Comparison of ENCODE assay signal across 10 cellular contexts in the genomic region with DNA sequence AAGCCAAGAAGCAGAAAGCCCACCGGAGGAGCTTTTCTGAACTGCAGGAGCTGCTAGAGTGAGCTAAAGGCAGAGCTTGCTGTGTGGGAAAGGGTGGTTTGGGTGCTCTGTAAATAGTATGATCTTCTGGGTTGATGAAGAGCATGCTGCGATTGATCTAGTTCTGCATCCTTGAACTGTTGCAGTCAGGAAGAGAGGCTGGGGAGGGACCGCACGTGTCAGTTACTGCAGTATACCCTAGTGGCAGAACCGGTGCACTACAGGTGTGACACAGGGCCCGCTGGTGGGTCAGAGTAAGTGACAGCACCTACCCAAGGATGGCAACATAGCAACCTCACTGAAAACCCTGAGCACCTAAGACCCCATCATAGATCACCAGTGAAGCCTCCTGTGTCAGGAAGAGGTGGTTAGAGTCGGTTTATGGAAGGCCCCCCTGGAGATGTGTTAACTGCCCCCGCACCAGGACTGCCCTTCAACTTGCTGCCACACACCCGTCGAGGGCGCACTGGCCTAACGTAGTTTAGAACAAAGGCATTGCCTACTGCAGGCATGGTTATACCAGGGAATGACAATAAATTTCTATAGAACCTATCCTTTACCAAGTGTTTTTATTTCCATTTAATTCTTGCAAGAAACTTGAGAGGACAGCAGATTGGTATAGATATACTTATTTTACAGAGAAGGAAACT.
DNase-seq lines count a peak whose midpoint lies in the region; ATAC-seq, FAIRE-seq and TF ChIP-seq lines count a peak whose summit lies in the region.
"Had no signal": no experiment of that assay in that cellular context is flagged by ENCODE, and none has a peak within 500 bp of the region (broad histone marks: within the 10 kb centered on the region; RNA-seq: fewer than 3 reads in every experiment).

No MANE protein-coding gene starts in this region.

- H2AFZ ChIP-seq in OCI-LY7 (ENCODE audit: low read length) (peak overlapping the region; percentile 66; the same call in 1 of the 2 replicates), HepG2 (ENCODE audit: low read length) (no peak overlapping the region)

- peaks cover 7% of the 10 kb centered on the region for H3K4me1 Mint-ChIP-seq in stimulated activated memory B cell treated with anti-CD40 and anti-IgM and Interleukin-4, amounts not matched to agents 10 μg/mL and 1 μg/mL and 100 μg/mL, for 72 hours

- BruUV-seq in OCI-LY7 (replicated peaks; lab: Mats Ljungman, UMichigan) = no TSS peak
- no TSS peak for BruUV-seq in HepG2 (replicated peaks; lab: Mats Ljungman, UMichigan)

- H3K9me3 ChIP-seq in OCI-LY7 (ENCODE audit: low read length) = no peaks in the 10 kb centered on the region
- H3K9me3 ChIP-seq in HepG2 (ENCODE audit: low read length) = no peaks in the 10 kb centered on the region

- no peaks in the 10 kb centered on the region for H3K27me3 Mint-ChIP-seq in stimulated activated memory B cell treated with anti-CD40 and anti-IgM and Interleukin-4, amounts not matched to agents 10 μg/mL and 1 μg/mL and 100 μg/mL, for 72 hours

- H3K36me3 Mint-ChIP-seq in stimulated activated memory B cell treated with anti-CD40 and anti-IgM and Interleukin-4, amounts not matched to agents 10 μg/mL and 1 μg/mL and 100 μg/mL, for 72 hours = peaks cover 3% of the 10 kb centered on the region

- no peak for TF ChIP-seq RAD21 in HepG2 (CRISPR knock-in tag; IDR thresholded peaks at IDR 0.05)

- no peak overlapping the region for H3K9ac ChIP-seq in HepG2 (ENCODE audit: insufficient read depth, low read depth, low read length)

- WGBS in HepG2 (ENCODE audit: low lambda C conversion rate) = 44% methylated on average over 8 of the region's 12 CpGs

- no peak overlapping the region for H3K4me2 ChIP-seq in OCI-LY7 (ENCODE audit: low read length)
- H3K4me2 ChIP-seq in HepG2 (ENCODE audit: low read depth, low read length) = no peak overlapping the region

- intact Hi-C loops in OCI-LY7 (cut with micrococcal nuclease; ENCODE audit: unreplicated experiment) = loop anchor here (1.0 to 5.0 kb wide), 2 partner anchors 183 to 311 kb away; no protein-coding TSS in a partner anchor
- intact Hi-C loops in HepG2 (cut with micrococcal nuclease; ENCODE audit: unreplicated experiment) = no loop called here

- TF ChIP-seq POLR2A in HepG2 (IDR thresholded peaks at IDR 0.05; ENCODE audit: insufficient read depth in 1 of 2, low read depth in 2 of 2, low read length in 2 of 2) = no peak

- POLR2A ChIA-PET in OCI-LY7 (lab: Charles Lee) = interaction anchor here (1.0 to 1.3 kb wide), 4 partner anchors 9 to 249 kb away, joined by 3 to 6 read pairs (median 4); no protein-coding TSS in a partner anchor
- POLR2A ChIA-PET in HepG2 (lab: Yijun Ruan, JAX) = no interaction called here

- TF ChIP-seq EP300 in HepG2 (IDR thresholded peaks at IDR 0.05; ENCODE audit: low read depth in 2 of 2, low read length in 2 of 2) = no peak
- TF ChIP-seq EP300 in HepG2 (CRISPR knock-in tag; IDR thresholded peaks at IDR 0.05; ENCODE audit: borderline replicate concordance) = no peak

- CTCF ChIA-PET in OCI-LY7 (lab: Charles Lee; ENCODE audit: unreplicated experiment) = interaction anchor here (1.1 to 1.6 kb wide), 3 partner anchors 35 to 187 kb away, joined by 3 to 9 read pairs (median 7); no protein-coding TSS in a partner anchor
- CTCF ChIA-PET in HepG2 (lab: Yijun Ruan, JAX; ENCODE audit: low intra/inter-chr PET ratio, low total read pairs) = no interaction called here

- DNase-seq in GM10266 (ENCODE audit: extremely low spot score) (peak; percentile 18), HFF-Myc (ENCODE audit: extremely low read depth, low read depth) (no peak), OCI-LY7 (ENCODE audit: low spot score) (peak; percentile 80), HepG2 (ENCODE audit: low spot score) (peak; percentile 3), DMS79 (lab: John Stamatoyannopoulos, UW) (no peak)
- peak; percentile 26 to 28 for DNase-seq in activated T-helper 1 cell treated with anti-CD3 and anti-CD28 coated beads, Interleukin-2, amount 50 U/mL, for 16 hours (ENCODE audit: low read depth in 1 of 2, low spot score in 1 of 2)

- no peak for FAIRE-seq in HepG2 (lab: Jason Lieb, UNC)

- no peaks in the 10 kb centered on the region for H3K9me2 ChIP-seq in OCI-LY7 (ENCODE audit: insufficient read depth, low read length)

- peaks cover 0 to 17% of the 10 kb centered on the region in 2 experiments; a peak in 1 of 5 replicates for H3K27me3 ChIP-seq in HepG2 (ENCODE audit: control insufficient read depth in 1 of 2, insufficient read depth in 2 of 2, low read length in 2 of 2)

- H3K4me3 ChIP-seq in HFF-Myc (replicated peaks; ENCODE audit: low read depth, low read length) (no peak overlapping the region), OCI-LY7 (ENCODE audit: low read depth, low read length, poor library complexity, severe bottlenecking) (no peak overlapping the region), HepG2 (replicated peaks in 1 of 3; ENCODE audit: insufficient read depth in 1 of 3, low read depth in 2 of 3, low read length in 3 of 3) (no peak overlapping the region)

- no peak overlapping the region for H3K27ac Mint-ChIP-seq in stimulated activated memory B cell treated with anti-CD40 and anti-IgM and Interleukin-4, amounts not matched to agents 10 μg/mL and 1 μg/mL and 100 μg/mL, for 72 hours
- H3K27ac Mint-ChIP-seq: stimulated activated naive CD8-positive, alpha-beta T cell treated with anti-CD3 and anti-CD28 coated beads, Interleukin-15, Interleukin-2, amounts not matched to agents 100 ng/mL and 50 ng/mL, for 24 hours; T-helper 1 cell treated with Interleukin-12 subunit alpha and Interleukin-12 subunit beta and Interleukin-4 antibody, amounts not matched to agents 30 μg/mL and 1 μg/mL, for 36 hours had no signal

- H3K9me3 Mint-ChIP-seq in stimulated activated memory B cell treated with anti-CD40 and anti-IgM and Interleukin-4, amounts not matched to agents 10 μg/mL and 1 μg/mL and 100 μg/mL, for 72 hours = no peaks in the 10 kb centered on the region
- H3K9me3 Mint-ChIP-seq: stimulated activated naive CD8-positive, alpha-beta T cell treated with anti-CD3 and anti-CD28 coated beads, Interleukin-15, Interleukin-2, amounts not matched to agents 100 ng/mL and 50 ng/mL, for 24 hours; T-helper 1 cell treated with Interleukin-12 subunit alpha and Interleukin-12 subunit beta and Interleukin-4 antibody, amounts not matched to agents 30 μg/mL and 1 μg/mL, for 36 hours had no signal

- peak; percentile 53 for TF ChIP-seq CTCF in GM10266 (IDR thresholded peaks at IDR 0.05; ENCODE audit: control insufficient read depth, insufficient read depth, low read depth, missing control alignments)
- peak; percentile 42 for TF ChIP-seq CTCF in HFF-Myc (IDR thresholded peaks at IDR 0.05; ENCODE audit: low read depth, low read length, missing control alignments)
- peak; percentile 83 for TF ChIP-seq CTCF in OCI-LY7 (conservative IDR thresholded peaks at IDR 0.05; ENCODE audit: low read length)
- peak; percentile 38 for TF ChIP-seq CTCF in HepG2 (CRISPR knock-in tag; IDR thresholded peaks at IDR 0.05)

- H3K27ac ChIP-seq in OCI-LY7 (ENCODE audit: low read depth, low read length, poor library complexity, severe bottlenecking) (no peak overlapping the region), HepG2 (ENCODE audit: extremely low read length, insufficient read depth, low read length) (no peak overlapping the region)

- H3K36me3 ChIP-seq in OCI-LY7 (ENCODE audit: insufficient read depth, low read length) (no peaks in the 10 kb centered on the region), HepG2 (replicated peaks in 1 of 2; ENCODE audit: control insufficient read depth in 1 of 2, insufficient read depth in 2 of 2, low read length in 2 of 2) (no peaks in the 10 kb centered on the region)

- no peak overlapping the region for H3K4me3 Mint-ChIP-seq in stimulated activated memory B cell treated with anti-CD40 and anti-IgM and Interleukin-4, amounts not matched to agents 10 μg/mL and 1 μg/mL and 100 μg/mL, for 72 hours
- H3K4me3 Mint-ChIP-seq: stimulated activated naive CD8-positive, alpha-beta T cell treated with anti-CD3 and anti-CD28 coated beads, Interleukin-15, Interleukin-2, amounts not matched to agents 100 ng/mL and 50 ng/mL, for 24 hours; T-helper 1 cell treated with Interleukin-12 subunit alpha and Interleukin-12 subunit beta and Interleukin-4 antibody, amounts not matched to agents 30 μg/mL and 1 μg/mL, for 36 hours had no signal

- peak; percentile 96 for ATAC-seq in HepG2
- ATAC-seq in stimulated activated memory B cell treated with anti-CD40 and anti-IgM and Interleukin-4, amounts not matched to agents 10 μg/mL and 1 μg/mL and 100 μg/mL, for 72 hours = peak; percentile 79
- no peak for ATAC-seq in HG03135 (IDR thresholded peaks at IDR 0.05; ENCODE audit: unreplicated experiment)

- no peaks in the 10 kb centered on the region for H3K79me2 ChIP-seq in OCI-LY7 (ENCODE audit: insufficient read depth, low read depth, low read length)
- H3K79me2 ChIP-seq in HepG2 (ENCODE audit: insufficient read depth, low read length) = no peaks in the 10 kb centered on the region

- H4K20me1 ChIP-seq in OCI-LY7 (ENCODE audit: insufficient read depth, low read length) (no peaks in the 10 kb centered on the region), HepG2 (ENCODE audit: insufficient read depth, low read length) (no peaks in the 10 kb centered on the region)

- in situ Hi-C loops in HepG2 (cut with HindIII; ENCODE audit: extremely low pct_ligation_motif_present, low pct_unique_long_range_greater_than_20kb) = no loop called here

- H3K4me1 ChIP-seq in OCI-LY7 (ENCODE audit: insufficient read depth, low read length, poor library complexity, severe bottlenecking) = no peaks in the 10 kb centered on the region
- H3K4me1 ChIP-seq in HepG2 (ENCODE audit: insufficient read depth, low read length) = no peaks in the 10 kb centered on the region

TF ChIP-seq in HepG2, 621 proteins besides CTCF, POLR2A, EP300 and RAD21 (continues in another document):
- TF ChIP-seq MYC (CRISPR knock-in tag; IDR thresholded peaks at IDR 0.05; ENCODE audit: borderline replicate concordance) (0 out of 2 replicates have a peak, but pooled peaks have one; percentile 31), KLF9 (CRISPR knock-in tag; IDR thresholded peaks at IDR 0.05; ENCODE audit: low read depth) (no peak)
- TF ChIP-seq, protein P1, sequence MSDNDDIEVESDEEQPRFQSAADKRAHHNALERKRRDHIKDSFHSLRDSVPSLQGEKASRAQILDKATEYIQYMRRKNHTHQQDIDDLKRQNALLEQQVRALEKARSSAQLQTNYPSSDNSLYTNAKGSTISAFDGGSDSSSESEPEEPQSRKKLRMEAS (IDR thresholded peaks at IDR 0.05) = peak; percentile 42; the same call in 1 of the 2 replicates

Comparison
In these comparisons a context has a peak if more than half of its experiments do, and no peak if none do; other contexts are left out.
1. DNase-seq: peak in GM10266 (single experiment), OCI-LY7 (single experiment), activated T-helper 1 cell treated with anti-CD3 and anti-CD28 coated beads, Interleukin-2, amount 50 U/mL, for 16 hours (2 of 2) and HepG2 (single experiment); none in HFF-Myc (single experiment) and DMS79 (single experiment).
2. Peak in every context shown above with its lines, with median percentiles within 50 percentile points of each other: CTCF ChIP-seq.